1 cellular context compared by ENCODE assay signal in the genomic region with DNA sequence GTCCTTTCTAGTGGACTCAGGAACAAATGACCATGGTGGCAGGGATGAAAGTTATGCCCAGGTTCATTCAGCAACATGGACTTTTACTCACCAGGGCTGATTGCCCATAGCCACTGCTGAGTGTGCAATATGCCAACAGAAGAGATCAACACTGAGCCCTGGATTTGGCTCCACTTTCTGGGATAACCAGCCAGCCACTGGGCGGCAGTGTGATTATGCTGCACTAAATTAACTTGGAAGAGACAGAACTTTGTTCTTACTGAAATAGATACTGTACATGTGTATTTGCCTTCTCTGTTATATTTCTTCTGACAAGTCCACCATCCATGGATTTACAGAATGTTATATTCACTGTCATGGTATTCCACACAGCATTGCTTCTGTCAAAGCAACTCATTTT.
TF ChIP-seq lines count a peak whose summit lies in the region.

No MANE protein-coding gene starts in this region.

TF ChIP-seq in SK-N-SH treated with all-trans-retinoic acid at 6 μM for 48 hours, 23 proteins besides CTCF, POLR2A, EP300 and RAD21 (continued from another document):
- TF ChIP-seq, protein P1, sequence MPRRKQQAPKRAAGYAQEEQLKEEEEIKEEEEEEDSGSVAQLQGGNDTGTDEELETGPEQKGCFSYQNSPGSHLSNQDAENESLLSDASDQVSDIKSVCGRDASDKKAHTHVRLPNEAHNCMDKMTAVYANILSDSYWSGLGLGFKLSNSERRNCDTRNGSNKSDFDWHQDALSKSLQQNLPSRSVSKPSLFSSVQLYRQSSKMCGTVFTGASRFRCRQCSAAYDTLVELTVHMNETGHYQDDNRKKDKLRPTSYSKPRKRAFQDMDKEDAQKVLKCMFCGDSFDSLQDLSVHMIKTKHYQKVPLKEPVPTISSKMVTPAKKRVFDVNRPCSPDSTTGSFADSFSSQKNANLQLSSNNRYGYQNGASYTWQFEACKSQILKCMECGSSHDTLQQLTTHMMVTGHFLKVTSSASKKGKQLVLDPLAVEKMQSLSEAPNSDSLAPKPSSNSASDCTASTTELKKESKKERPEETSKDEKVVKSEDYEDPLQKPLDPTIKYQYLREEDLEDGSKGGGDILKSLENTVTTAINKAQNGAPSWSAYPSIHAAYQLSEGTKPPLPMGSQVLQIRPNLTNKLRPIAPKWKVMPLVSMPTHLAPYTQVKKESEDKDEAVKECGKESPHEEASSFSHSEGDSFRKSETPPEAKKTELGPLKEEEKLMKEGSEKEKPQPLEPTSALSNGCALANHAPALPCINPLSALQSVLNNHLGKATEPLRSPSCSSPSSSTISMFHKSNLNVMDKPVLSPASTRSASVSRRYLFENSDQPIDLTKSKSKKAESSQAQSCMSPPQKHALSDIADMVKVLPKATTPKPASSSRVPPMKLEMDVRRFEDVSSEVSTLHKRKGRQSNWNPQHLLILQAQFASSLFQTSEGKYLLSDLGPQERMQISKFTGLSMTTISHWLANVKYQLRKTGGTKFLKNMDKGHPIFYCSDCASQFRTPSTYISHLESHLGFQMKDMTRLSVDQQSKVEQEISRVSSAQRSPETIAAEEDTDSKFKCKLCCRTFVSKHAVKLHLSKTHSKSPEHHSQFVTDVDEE (CRISPR knock-in tag; IDR thresholded peaks at IDR 0.05): no peak
- no peak for TF ChIP-seq SNAI2 (CRISPR knock-in tag; IDR thresholded peaks at IDR 0.05)
- TF ChIP-seq ZFP3 (CRISPR knock-in tag; IDR thresholded peaks at IDR 0.05): no peak
- TF ChIP-seq ZNF565 (CRISPR knock-in tag; conservative IDR thresholded peaks at IDR 0.05; ENCODE audit: low read depth): no peak
